ENCODE assay signal across 11 cellular contexts in genomic region chr1:61052393-61053280, GRCh38. TPM values are rescaled to one million over a fixed set of nuclear protein-coding genes. Genes with fewer than 3 reads are reported as not detected.
DNase-seq lines count a peak whose midpoint lies in the region; ATAC-seq and TF ChIP-seq lines count a peak whose summit lies in the region.
"Had no signal": no experiment of that assay in that cellular context is flagged by ENCODE, and none has a peak within 500 bp of the region (broad histone marks: within the 10 kb centered on the region; RNA-seq: fewer than 3 reads in every experiment).

No MANE protein-coding gene starts in this region.

- no peaks in the 10 kb centered on the region for H3K36me3 ChIP-seq in A673 (ENCODE audit: insufficient read depth, low read length, poor library complexity, severe bottlenecking)

- in situ Hi-C loops in GM13976 (cut with MboI; ENCODE audit: low sequenced_read_pairs, unreplicated experiment), result no loop called here

- H3K4me3 ChIP-seq in A673 (ENCODE audit: low read depth, low read length, poor library complexity, severe bottlenecking), result no peak overlapping the region

- H3K36me3 Mint-ChIP-seq in stimulated activated naive CD8-positive, alpha-beta T cell treated with anti-CD3 and anti-CD28 coated beads, Interleukin-15, Interleukin-2, amounts not matched to agents 100 ng/mL and 50 ng/mL, for 24 hours (ENCODE audit: low read depth), result no peaks in the 10 kb centered on the region
- H3K36me3 Mint-ChIP-seq in central memory CD8-positive, alpha-beta T cell (ENCODE audit: insufficient read depth), result peaks cover 5% of the 10 kb centered on the region
- H3K36me3 Mint-ChIP-seq in naive thymus-derived CD8-positive, alpha-beta T cell, result no peaks in the 10 kb centered on the region

- DNase-seq in stimulated activated naive CD8-positive, alpha-beta T cell treated with anti-CD3 and anti-CD28 coated beads, Interleukin-15, Interleukin-2, amounts not matched to agents 100 U/mL and 50 U/mL, for 24 hours, result no peak
- no peak for DNase-seq in central memory CD8-positive, alpha-beta T cell (ENCODE audit: low spot score in 2 of 2)
- peak in 1 of 10 donors; percentile 23 for DNase-seq in naive thymus-derived CD8-positive, alpha-beta T cell
- DNase-seq in GM13976 (ENCODE audit: low spot score) (no peak), A673 (ENCODE audit: low spot score) (no peak)
- DNase-seq: left colon; NCI-H2171 treated with DMSO at 0.1 percent for 48 hours; stimulated activated CD4-positive, alpha-beta T cell treated with anti-CD3 and anti-CD28 coated beads, Interleukin-2, amount 100 ng/mL, for 48 hours had no signal

- H3K27me3 ChIP-seq in A673 (replicated peaks; ENCODE audit: insufficient read depth, low read depth, low read length, poor library complexity), result no peaks in the 10 kb centered on the region

- no peak overlapping the region for H3K27ac Mint-ChIP-seq in stimulated activated naive CD8-positive, alpha-beta T cell treated with anti-CD3 and anti-CD28 coated beads, Interleukin-15, Interleukin-2, amounts not matched to agents 100 ng/mL and 50 ng/mL, for 24 hours
- H3K27ac Mint-ChIP-seq in central memory CD8-positive, alpha-beta T cell (ENCODE audit: low read depth), result no peak overlapping the region
- peak overlapping the region in 3 of 10 donors; percentile 44 to 90 (median 80) for H3K27ac Mint-ChIP-seq in naive thymus-derived CD8-positive, alpha-beta T cell

- no TSS peak for BruUV-seq in A673 (replicated peaks; lab: Mats Ljungman, UMichigan)

- no peak for ATAC-seq in stimulated activated naive CD8-positive, alpha-beta T cell treated with anti-CD3 and anti-CD28 coated beads, Interleukin-15, Interleukin-2, amounts not matched to agents 100 U/mL and 50 U/mL, for 24 hours
- no peak for ATAC-seq in central memory CD8-positive, alpha-beta T cell (replicated peaks; ENCODE audit: extremely low read depth, poor library complexity, severe bottlenecking)
- ATAC-seq in naive thymus-derived CD8-positive, alpha-beta T cell, result no peak
- no peak for ATAC-seq in HG03196 (IDR thresholded peaks at IDR 0.05; ENCODE audit: unreplicated experiment)
- no peak for ATAC-seq in GM21381 (IDR thresholded peaks at IDR 0.05; ENCODE audit: unreplicated experiment)
- ATAC-seq: left colon had no signal

- POLR2A ChIA-PET in naive thymus-derived CD8-positive, alpha-beta T cell (lab: Charles Lee), result interaction anchor here (3.7 to 5.7 kb wide), 2 partner anchors 25 to 29 kb away, joined by 30 to 77 read pairs; partner anchors contain the start of gene NFIA
- POLR2A ChIA-PET in A673 (lab: Charles Lee; ENCODE audit: low non-redundant PET), result no interaction called here

- peaks cover 62% of the 10 kb centered on the region for H3K27me3 Mint-ChIP-seq in stimulated activated naive CD8-positive, alpha-beta T cell treated with anti-CD3 and anti-CD28 coated beads, Interleukin-15, Interleukin-2, amounts not matched to agents 100 ng/mL and 50 ng/mL, for 24 hours
- H3K27me3 Mint-ChIP-seq in central memory CD8-positive, alpha-beta T cell, result peaks cover 15% of the 10 kb centered on the region
- peaks cover 11 to 49% (median 29%) of the 10 kb centered on the region in 5 donors for H3K27me3 Mint-ChIP-seq in naive thymus-derived CD8-positive, alpha-beta T cell

- no peaks in the 10 kb centered on the region for H3K9me3 ChIP-seq in A673 (ENCODE audit: low read depth, low read length, poor library complexity, severe bottlenecking)

- H3K4me3 Mint-ChIP-seq in stimulated activated naive CD8-positive, alpha-beta T cell treated with anti-CD3 and anti-CD28 coated beads, Interleukin-15, Interleukin-2, amounts not matched to agents 100 ng/mL and 50 ng/mL, for 24 hours, result peak overlapping the region; percentile 82
- H3K4me3 Mint-ChIP-seq in central memory CD8-positive, alpha-beta T cell, result peak overlapping the region; percentile 86
- H3K4me3 Mint-ChIP-seq in naive thymus-derived CD8-positive, alpha-beta T cell, result peak overlapping the region; percentile 78 to 92 (median 86)

- peaks cover 24% of the 10 kb centered on the region for H3K4me1 ChIP-seq in A673 (ENCODE audit: insufficient read depth, low read length, poor library complexity, severe bottlenecking)

- no peaks in the 10 kb centered on the region for H3K9me3 Mint-ChIP-seq in stimulated activated naive CD8-positive, alpha-beta T cell treated with anti-CD3 and anti-CD28 coated beads, Interleukin-15, Interleukin-2, amounts not matched to agents 100 ng/mL and 50 ng/mL, for 24 hours
- no peaks in the 10 kb centered on the region for H3K9me3 Mint-ChIP-seq in central memory CD8-positive, alpha-beta T cell
- no peaks in the 10 kb centered on the region for H3K9me3 Mint-ChIP-seq in naive thymus-derived CD8-positive, alpha-beta T cell

- no peak overlapping the region for H3K27ac ChIP-seq in A673 (ENCODE audit: low read depth, low read length, poor library complexity, severe bottlenecking)

- CTCF ChIA-PET in A673 (lab: Charles Lee), result interaction anchor here (0.5 kb wide), 1 partner anchor 400 kb away, joined by 4 read pairs; no protein-coding TSS in a partner anchor

- TF ChIP-seq CTCF in GM13976 (IDR thresholded peaks at IDR 0.05; ENCODE audit: borderline replicate concordance, control extremely low read depth, extremely low read depth, insufficient read depth, missing control alignments) (no peak), A673 (conservative IDR thresholded peaks at IDR 0.05; ENCODE audit: low read depth, low read length) (no peak)

- intact Hi-C loops in A673 (cut with micrococcal nuclease; ENCODE audit: unreplicated experiment), result loop anchor here (5.0 to 10.0 kb wide), 2 partner anchors 400 to 532 kb away; no protein-coding TSS in a partner anchor

- H3K4me1 Mint-ChIP-seq in stimulated activated naive CD8-positive, alpha-beta T cell treated with anti-CD3 and anti-CD28 coated beads, Interleukin-15, Interleukin-2, amounts not matched to agents 100 ng/mL and 50 ng/mL, for 24 hours (ENCODE audit: low read depth), result peaks cover 40% of the 10 kb centered on the region
- H3K4me1 Mint-ChIP-seq in central memory CD8-positive, alpha-beta T cell, result peaks cover 24% of the 10 kb centered on the region
- H3K4me1 Mint-ChIP-seq in naive thymus-derived CD8-positive, alpha-beta T cell, result peaks cover 14 to 43% (median 39%) of the 10 kb centered on the region in 4 donors

RNA-seq across cellular contexts. Expression of gene NFIA, which starts 29.7 kb away (rescaled TPM):
- 1 to 10 TPM; 6.3 to 7.1 TPM for total RNA-seq in naive thymus-derived CD8-positive, alpha-beta T cell
- 1 to 10 TPM; 7.4 to 7.8 (median 7.6) TPM for polyA plus RNA-seq in naive thymus-derived CD8-positive, alpha-beta T cell
- 65.4 and 67.1 TPM in 2 replicates for total RNA-seq in A673 (2021)
